9 cellular contexts compared by ENCODE assay signal in the genomic region with DNA sequence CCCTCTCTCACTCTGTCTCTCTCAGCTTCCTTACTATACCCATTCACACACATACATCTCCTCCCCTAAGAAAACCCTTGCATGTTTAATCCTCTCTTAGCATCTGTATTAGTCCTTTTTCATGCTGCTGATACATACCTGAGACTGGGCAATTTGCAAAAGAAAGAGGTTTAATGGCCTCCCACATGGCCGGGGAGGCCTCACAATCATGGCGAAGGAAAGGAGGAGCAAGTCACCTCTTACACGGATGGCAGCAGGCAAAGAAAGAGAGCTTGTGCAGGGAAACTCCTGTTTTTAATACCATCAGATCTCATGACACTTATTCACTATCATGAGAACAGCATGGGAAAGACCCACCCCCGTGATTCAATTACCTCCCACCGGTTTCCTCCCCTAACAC.
"Had no signal": no experiment of that assay in that cellular context is flagged by ENCODE, and none has a peak within 500 bp of the region (broad histone marks: within the 10 kb centered on the region; RNA-seq: fewer than 3 reads in every experiment).

No MANE protein-coding gene starts in this region.

- H3K36me3 ChIP-seq: HAP-1 had no signal

- H3K27me3 Mint-ChIP-seq: IgD-negative memory B cell had no signal

- H3K36me3 Mint-ChIP-seq: IgD-negative memory B cell had no signal

- FAIRE-seq: H54, HepG2 had no signal

- H3K4me1 ChIP-seq: HAP-1 had no signal

- DNase-seq: GOT3, HFFc6, Kasumi-1, KG1 had no signal

- ATAC-seq: HCT116, HepG2 had no signal

- H3K9me3 ChIP-seq: HAP-1 had no signal

- H3K4me3 ChIP-seq: HAP-1 had no signal

- H3K27ac Mint-ChIP-seq: HFFc6, IgD-negative memory B cell had no signal

- H3K4me3 Mint-ChIP-seq: HFFc6, IgD-negative memory B cell had no signal
